Comparison of ENCODE assay signal across 23 cellular contexts in genomic region chr16:3785413-3785812, GRCh38.
"Had no signal": no experiment of that assay in that cellular context is flagged by ENCODE, and none has a peak within 500 bp of the region (broad histone marks: within the 10 kb centered on the region; RNA-seq: fewer than 3 reads in every experiment).

No MANE protein-coding gene starts in this region.

- H3K4me3 Mint-ChIP-seq: naive thymus-derived CD4-positive, alpha-beta T cell; natural killer cell treated with Interleukin-12 subunit alpha and Interleukin-12 subunit beta and Interleukin-15 and Interleukin-18, amount 100 ng/mL, for 72 hours; stimulated activated memory B cell treated with anti-CD40 and anti-IgM and Interleukin-4, amounts not matched to agents 10 μg/mL and 1 μg/mL and 100 μg/mL, for 72 hours; stimulated activated naive CD8-positive, alpha-beta T cell treated with anti-CD3 and anti-CD28 coated beads, Interleukin-15, amount 100 ng/mL, for 72 hours had no signal

- H3K4me1 ChIP-seq: parathyroid adenoma, right atrium auricular region, transverse colon had no signal

- H3K9me3 Mint-ChIP-seq: naive thymus-derived CD4-positive, alpha-beta T cell; natural killer cell treated with Interleukin-12 subunit alpha and Interleukin-12 subunit beta and Interleukin-15 and Interleukin-18, amount 100 ng/mL, for 72 hours; stimulated activated memory B cell treated with anti-CD40 and anti-IgM and Interleukin-4, amounts not matched to agents 10 μg/mL and 1 μg/mL and 100 μg/mL, for 72 hours; stimulated activated naive CD8-positive, alpha-beta T cell treated with anti-CD3 and anti-CD28 coated beads, Interleukin-15, amount 100 ng/mL, for 72 hours had no signal

- H3K27ac Mint-ChIP-seq: natural killer cell treated with Interleukin-12 subunit alpha and Interleukin-12 subunit beta and Interleukin-15 and Interleukin-18, amount 100 ng/mL, for 72 hours; stimulated activated naive CD8-positive, alpha-beta T cell treated with anti-CD3 and anti-CD28 coated beads, Interleukin-15, amount 100 ng/mL, for 72 hours had no signal

- H3K36me3 Mint-ChIP-seq: natural killer cell treated with Interleukin-12 subunit alpha and Interleukin-12 subunit beta and Interleukin-15 and Interleukin-18, amount 100 ng/mL, for 72 hours had no signal

- DNase-seq: islet precursor cell; left ventricle myocardium inferior; midbrain; mucosa of descending colon; naive thymus-derived CD4-positive, alpha-beta T cell; right lobe of liver; stimulated activated CD4-positive, alpha-beta T cell treated with anti-CD3 and anti-CD28 coated beads, Interleukin-1b, Interleukin-23, amount 100 ng/mL, for 48 hours; stimulated activated CD4-positive, alpha-beta T cell treated with anti-CD3 and anti-CD28 coated beads, Interleukin-2, amount 100 ng/mL, for 48 hours; stimulated activated CD4-positive, alpha-beta T cell treated with anti-CD3 and anti-CD28 coated beads, Interleukin-4, amount 100 ng/mL, for 4 hours; stimulated activated CD8-positive, alpha-beta memory T cell treated with anti-CD3 and anti-CD28 coated beads, Interleukin-4, amount 100 ng/mL, for 48 hours; stimulated activated naive CD4-positive, alpha-beta T cell treated with Interleukin-2 at 50 U/mL for 16 hours; stimulated activated naive CD8-positive, alpha-beta T cell treated with anti-CD3 and anti-CD28 coated beads, Interleukin-15, amount 100 ng/mL, for 72 hours; substantia nigra; thyroid gland; transverse colon; upper lobe of left lung had no signal

- H3K27ac ChIP-seq: hepatocyte, left ventricle myocardium inferior, parathyroid adenoma, right atrium auricular region, right lobe of liver, thyroid gland, transverse colon, upper lobe of left lung had no signal

- H3K9ac ChIP-seq: parathyroid adenoma had no signal

- H3K27me3 ChIP-seq: hepatocyte, right atrium auricular region, right lobe of liver, thyroid gland, transverse colon, upper lobe of left lung had no signal

- ATAC-seq: mucosa of descending colon; naive thymus-derived CD4-positive, alpha-beta T cell; natural killer cell treated with Interleukin-12 subunit alpha and Interleukin-12 subunit beta and Interleukin-15 and Interleukin-18, amount 100 ng/mL, for 72 hours; right lobe of liver; stimulated activated memory B cell treated with anti-CD40 and anti-IgM and Interleukin-4, amounts not matched to agents 10 μg/mL and 1 μg/mL and 100 μg/mL, for 72 hours; stimulated activated naive CD8-positive, alpha-beta T cell treated with anti-CD3 and anti-CD28 coated beads, Interleukin-15, amount 100 ng/mL, for 72 hours had no signal

- H3K4me2 ChIP-seq: hepatocyte, smooth muscle cell had no signal

- H3K9me3 ChIP-seq: left ventricle myocardium inferior, mucosa of descending colon, right atrium auricular region, right lobe of liver, thyroid gland, transverse colon, upper lobe of left lung had no signal

- H3K4me3 ChIP-seq: hepatocyte, left ventricle myocardium inferior, lung, mucosa of descending colon, right atrium auricular region, right lobe of liver, smooth muscle cell, thyroid gland, transverse colon, upper lobe of left lung had no signal

- H3K27me3 Mint-ChIP-seq: naive thymus-derived CD4-positive, alpha-beta T cell; natural killer cell treated with Interleukin-12 subunit alpha and Interleukin-12 subunit beta and Interleukin-15 and Interleukin-18, amount 100 ng/mL, for 72 hours; stimulated activated memory B cell treated with anti-CD40 and anti-IgM and Interleukin-4, amounts not matched to agents 10 μg/mL and 1 μg/mL and 100 μg/mL, for 72 hours; stimulated activated naive CD8-positive, alpha-beta T cell treated with anti-CD3 and anti-CD28 coated beads, Interleukin-15, amount 100 ng/mL, for 72 hours had no signal

- H2AFZ ChIP-seq: hepatocyte, parathyroid adenoma had no signal
